ENCODE assay signal across 1 cellular context in the genomic region with DNA sequence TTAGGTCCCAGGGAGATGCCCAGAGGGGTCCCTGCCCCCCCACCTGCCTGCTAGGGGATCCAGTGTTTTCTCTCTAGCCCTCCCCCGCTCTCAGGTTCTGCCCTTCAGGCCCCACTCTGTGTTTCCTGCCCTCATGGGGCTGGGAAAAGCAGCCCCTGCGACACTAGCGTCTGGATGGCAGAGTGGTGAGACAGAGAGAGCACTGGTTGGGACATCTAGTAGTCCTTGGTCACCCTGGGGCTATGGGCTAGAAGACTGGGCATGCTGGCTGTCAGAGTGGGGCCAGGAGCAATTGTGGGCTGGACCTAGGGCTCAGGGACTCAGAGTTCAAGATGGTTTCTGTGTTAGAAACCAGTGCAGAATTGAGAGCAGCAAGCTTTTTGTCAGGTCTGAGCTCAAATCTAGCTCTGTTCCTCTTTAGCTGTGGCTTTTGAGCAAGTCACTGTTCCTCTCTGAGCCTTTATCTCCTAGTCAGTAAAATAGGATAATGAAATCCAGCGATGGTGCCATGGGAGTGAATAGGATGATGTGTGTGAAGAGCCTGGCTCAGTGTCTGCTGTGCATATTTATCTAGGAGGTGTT.
TF ChIP-seq lines count a peak whose summit lies in the region.

No MANE protein-coding gene starts in this region.

TF ChIP-seq in HepG2, 621 proteins besides CTCF, POLR2A, EP300 and RAD21 (continued from another document):
- TF ChIP-seq, protein P1, sequence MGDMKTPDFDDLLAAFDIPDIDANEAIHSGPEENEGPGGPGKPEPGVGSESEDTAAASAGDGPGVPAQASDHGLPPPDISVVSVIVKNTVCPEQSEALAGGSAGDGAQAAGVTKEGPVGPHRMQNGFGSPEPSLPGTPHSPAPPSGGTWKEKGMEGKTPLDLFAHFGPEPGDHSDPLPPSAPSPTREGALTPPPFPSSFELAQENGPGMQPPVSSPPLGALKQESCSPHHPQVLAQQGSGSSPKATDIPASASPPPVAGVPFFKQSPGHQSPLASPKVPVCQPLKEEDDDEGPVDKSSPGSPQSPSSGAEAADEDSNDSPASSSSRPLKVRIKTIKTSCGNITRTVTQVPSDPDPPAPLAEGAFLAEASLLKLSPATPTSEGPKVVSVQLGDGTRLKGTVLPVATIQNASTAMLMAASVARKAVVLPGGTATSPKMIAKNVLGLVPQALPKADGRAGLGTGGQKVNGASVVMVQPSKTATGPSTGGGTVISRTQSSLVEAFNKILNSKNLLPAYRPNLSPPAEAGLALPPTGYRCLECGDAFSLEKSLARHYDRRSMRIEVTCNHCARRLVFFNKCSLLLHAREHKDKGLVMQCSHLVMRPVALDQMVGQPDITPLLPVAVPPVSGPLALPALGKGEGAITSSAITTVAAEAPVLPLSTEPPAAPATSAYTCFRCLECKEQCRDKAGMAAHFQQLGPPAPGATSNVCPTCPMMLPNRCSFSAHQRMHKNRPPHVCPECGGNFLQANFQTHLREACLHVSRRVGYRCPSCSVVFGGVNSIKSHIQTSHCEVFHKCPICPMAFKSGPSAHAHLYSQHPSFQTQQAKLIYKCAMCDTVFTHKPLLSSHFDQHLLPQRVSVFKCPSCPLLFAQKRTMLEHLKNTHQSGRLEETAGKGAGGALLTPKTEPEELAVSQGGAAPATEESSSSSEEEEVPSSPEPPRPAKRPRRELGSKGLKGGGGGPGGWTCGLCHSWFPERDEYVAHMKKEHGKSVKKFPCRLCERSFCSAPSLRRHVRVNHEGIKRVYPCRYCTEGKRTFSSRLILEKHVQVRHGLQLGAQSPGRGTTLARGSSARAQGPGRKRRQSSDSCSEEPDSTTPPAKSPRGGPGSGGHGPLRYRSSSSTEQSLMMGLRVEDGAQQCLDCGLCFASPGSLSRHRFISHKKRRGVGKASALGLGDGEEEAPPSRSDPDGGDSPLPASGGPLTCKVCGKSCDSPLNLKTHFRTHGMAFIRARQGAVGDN (CRISPR knock-in tag; IDR thresholded peaks at IDR 0.05) = no peak
- TF ChIP-seq, protein P2, sequence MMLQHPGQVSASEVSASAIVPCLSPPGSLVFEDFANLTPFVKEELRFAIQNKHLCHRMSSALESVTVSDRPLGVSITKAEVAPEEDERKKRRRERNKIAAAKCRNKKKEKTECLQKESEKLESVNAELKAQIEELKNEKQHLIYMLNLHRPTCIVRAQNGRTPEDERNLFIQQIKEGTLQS (CRISPR knock-in tag; IDR thresholded peaks at IDR 0.05) = no peak
- TF ChIP-seq, protein P3, sequence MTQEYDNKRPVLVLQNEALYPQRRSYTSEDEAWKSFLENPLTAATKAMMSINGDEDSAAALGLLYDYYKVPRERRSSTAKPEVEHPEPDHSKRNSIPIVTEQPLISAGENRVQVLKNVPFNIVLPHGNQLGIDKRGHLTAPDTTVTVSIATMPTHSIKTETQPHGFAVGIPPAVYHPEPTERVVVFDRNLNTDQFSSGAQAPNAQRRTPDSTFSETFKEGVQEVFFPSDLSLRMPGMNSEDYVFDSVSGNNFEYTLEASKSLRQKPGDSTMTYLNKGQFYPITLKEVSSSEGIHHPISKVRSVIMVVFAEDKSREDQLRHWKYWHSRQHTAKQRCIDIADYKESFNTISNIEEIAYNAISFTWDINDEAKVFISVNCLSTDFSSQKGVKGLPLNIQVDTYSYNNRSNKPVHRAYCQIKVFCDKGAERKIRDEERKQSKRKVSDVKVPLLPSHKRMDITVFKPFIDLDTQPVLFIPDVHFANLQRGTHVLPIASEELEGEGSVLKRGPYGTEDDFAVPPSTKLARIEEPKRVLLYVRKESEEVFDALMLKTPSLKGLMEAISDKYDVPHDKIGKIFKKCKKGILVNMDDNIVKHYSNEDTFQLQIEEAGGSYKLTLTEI (CRISPR knock-in tag; conservative IDR thresholded peaks at IDR 0.05) = no peak
- no peak for TF ChIP-seq ATF7 (IDR thresholded peaks at IDR 0.05)
- TF ChIP-seq ATF7 (CRISPR knock-in tag; IDR thresholded peaks at IDR 0.05) = no peak
TF ChIP-seq in HepG2: peak in this region for 0.
